ENCODE assay signal across 33 cellular contexts in the genomic region with DNA sequence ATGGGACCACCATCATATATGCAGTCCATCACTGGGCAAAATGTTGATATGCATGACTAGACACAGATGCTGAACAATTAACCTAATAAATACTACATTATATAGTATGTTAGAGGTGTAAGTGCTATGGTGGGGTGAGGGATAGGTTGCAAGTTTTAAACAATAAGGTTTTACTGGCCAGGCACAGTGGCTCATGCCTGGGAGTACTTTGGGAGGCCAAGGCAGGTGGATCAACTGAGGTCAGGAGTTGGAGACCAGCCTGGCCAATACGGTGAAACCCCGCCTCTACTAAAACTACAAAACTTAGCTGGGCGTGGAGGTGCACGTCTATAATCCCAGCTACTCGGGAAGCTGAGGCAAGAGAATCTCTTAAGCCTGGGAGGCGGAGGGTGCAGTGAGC. TPM values are rescaled to one million over a fixed set of nuclear protein-coding genes. Genes with fewer than 3 reads are reported as not detected.
"Had no signal": no experiment of that assay in that cellular context is flagged by ENCODE, and none has a peak within 500 bp of the region (broad histone marks: within the 10 kb centered on the region; RNA-seq: fewer than 3 reads in every experiment).

No MANE protein-coding gene starts in this region.

- H3K9me3 ChIP-seq: ascending aorta, breast epithelium, esophagus muscularis mucosa, gastrocnemius medialis, heart left ventricle had no signal

- H3K4me3 ChIP-seq: ascending aorta, breast epithelium, cardiac muscle cell, esophagus muscularis mucosa, gastrocnemius medialis, heart left ventricle had no signal

- DNase-seq: activated CD4-positive, alpha-beta memory T cell treated with anti-CD3 and anti-CD28 coated beads, Interleukin-2, amount 10 ng/mL, durations not matched to agents 7 days and 5 days; activated CD4-positive, alpha-beta T cell treated with anti-CD3 and anti-CD28 coated beads for 36 hours; activated CD4-positive, alpha-beta T cell treated with anti-CD3 and anti-CD28 coated beads, Interleukin-2, amount 10 ng/mL, durations not matched to agents 7 days and 5 days; activated CD4-positive, alpha-beta T cell treated with anti-CD3 and anti-CD28 coated beads, Interleukin-2, amount 50 U/mL, for 4 hours; activated CD4-positive, CD25-positive, alpha-beta regulatory T cell; activated CD4-positive, CD25-positive, alpha-beta regulatory T cell treated with anti-CD3 and anti-CD28 coated beads, Interleukin-2, amount 50 U/mL, for 72 hours; activated CD8-positive, alpha-beta memory T cell treated with anti-CD3 and anti-CD28 coated beads, Interleukin-2, amount 50 U/mL, for 48 hours; activated gamma-delta T cell; activated naive CD4-positive, alpha-beta T cell; activated naive CD4-positive, alpha-beta T cell treated with anti-CD3 and anti-CD28 coated beads, Interleukin-2, amount 10 ng/mL, durations not matched to agents 7 days and 5 days; activated naive CD8-positive, alpha-beta T cell treated with anti-CD3 and anti-CD28 coated beads, Interleukin-2, amount 10 ng/mL, durations not matched to agents 7 days and 5 days; activated T-cell treated with anti-CD3 and anti-CD28 coated beads for 4 hours; activated T-cell treated with anti-CD3 and anti-CD28 coated beads, Interleukin-2, amount 50 U/mL, for 24 hours; activated T-cell treated with anti-CD3 and anti-CD28 coated beads, Interleukin-2, amount 50 U/mL, for 72 hours; central memory CD4-positive, alpha-beta T cell; cortex of kidney; dermis blood vessel endothelial cell; effector CD4-positive, alpha-beta T cell; effector memory CD8-positive, alpha-beta T cell; erythroblast; foreskin keratinocyte; gastrocnemius medialis; glutamatergic neuron; heart left ventricle; T-cell had no signal

- FAIRE-seq: colon had no signal

- H3K27ac ChIP-seq: ascending aorta, breast epithelium, cardiac muscle cell, esophagus muscularis mucosa, foreskin keratinocyte, gastrocnemius medialis, heart left ventricle had no signal

- H3K4me1 Mint-ChIP-seq: activated CD4-positive, alpha-beta memory T cell treated with anti-CD3 and anti-CD28 coated beads, Interleukin-2, amount 10 ng/mL, durations not matched to agents 7 days and 5 days; activated CD4-positive, alpha-beta T cell treated with anti-CD3 and anti-CD28 coated beads for 36 hours; activated CD4-positive, alpha-beta T cell treated with anti-CD3 and anti-CD28 coated beads, Interleukin-2, amount 10 ng/mL, durations not matched to agents 7 days and 5 days; activated naive CD4-positive, alpha-beta T cell treated with anti-CD3 and anti-CD28 coated beads, Interleukin-2, amount 10 ng/mL, durations not matched to agents 7 days and 5 days; brain; T-cell had no signal

- H3K27ac Mint-ChIP-seq: activated CD4-positive, alpha-beta memory T cell treated with anti-CD3 and anti-CD28 coated beads, Interleukin-2, amount 10 ng/mL, durations not matched to agents 7 days and 5 days; activated CD4-positive, alpha-beta T cell treated with anti-CD3 and anti-CD28 coated beads for 36 hours; activated CD4-positive, alpha-beta T cell treated with anti-CD3 and anti-CD28 coated beads, Interleukin-2, amount 10 ng/mL, durations not matched to agents 7 days and 5 days; activated naive CD4-positive, alpha-beta T cell treated with anti-CD3 and anti-CD28 coated beads, Interleukin-2, amount 10 ng/mL, durations not matched to agents 7 days and 5 days; activated naive CD4-positive, alpha-beta T cell treated with anti-CD3 and anti-CD28 coated beads, Interleukin-2, amount 50 U/mL, for 72 hours; activated naive CD8-positive, alpha-beta T cell treated with anti-CD3 and anti-CD28 coated beads, Interleukin-2, amount 10 ng/mL, durations not matched to agents 7 days and 5 days; activated T-cell treated with anti-CD3 and anti-CD28 coated beads, Interleukin-2, amount 50 U/mL, for 24 hours; activated T-cell treated with anti-CD3 and anti-CD28 coated beads, Interleukin-2, amount 50 U/mL, for 72 hours; brain; T-helper 1 cell treated with Interleukin-12 subunit alpha and Interleukin-12 subunit beta and Interleukin-4 antibody, amounts not matched to agents 30 μg/mL and 1 μg/mL, for 36 hours had no signal

- H3K4me1 ChIP-seq: ascending aorta, breast epithelium, esophagus muscularis mucosa, foreskin keratinocyte, gastrocnemius medialis, heart left ventricle had no signal

- H3K4me3 Mint-ChIP-seq: activated CD4-positive, alpha-beta memory T cell treated with anti-CD3 and anti-CD28 coated beads, Interleukin-2, amount 10 ng/mL, durations not matched to agents 7 days and 5 days; activated CD4-positive, alpha-beta T cell treated with anti-CD3 and anti-CD28 coated beads for 36 hours; activated CD4-positive, alpha-beta T cell treated with anti-CD3 and anti-CD28 coated beads, Interleukin-2, amount 10 ng/mL, durations not matched to agents 7 days and 5 days; activated naive CD4-positive, alpha-beta T cell treated with anti-CD3 and anti-CD28 coated beads, Interleukin-2, amount 10 ng/mL, durations not matched to agents 7 days and 5 days; activated naive CD8-positive, alpha-beta T cell treated with anti-CD3 and anti-CD28 coated beads, Interleukin-2, amount 10 ng/mL, durations not matched to agents 7 days and 5 days; activated T-cell treated with anti-CD3 and anti-CD28 coated beads, Interleukin-2, amount 50 U/mL, for 24 hours; activated T-cell treated with anti-CD3 and anti-CD28 coated beads, Interleukin-2, amount 50 U/mL, for 72 hours; brain; effector memory CD8-positive, alpha-beta T cell; T-cell; T-helper 1 cell treated with Interleukin-12 subunit alpha and Interleukin-12 subunit beta and Interleukin-4 antibody, amounts not matched to agents 30 μg/mL and 1 μg/mL, for 36 hours had no signal

- H3K27me3 Mint-ChIP-seq: activated CD4-positive, alpha-beta memory T cell treated with anti-CD3 and anti-CD28 coated beads, Interleukin-2, amount 10 ng/mL, durations not matched to agents 7 days and 5 days; activated CD4-positive, alpha-beta T cell treated with anti-CD3 and anti-CD28 coated beads for 36 hours; activated CD4-positive, alpha-beta T cell treated with anti-CD3 and anti-CD28 coated beads, Interleukin-2, amount 10 ng/mL, durations not matched to agents 7 days and 5 days; activated naive CD4-positive, alpha-beta T cell treated with anti-CD3 and anti-CD28 coated beads, Interleukin-2, amount 10 ng/mL, durations not matched to agents 7 days and 5 days; activated naive CD8-positive, alpha-beta T cell treated with anti-CD3 and anti-CD28 coated beads, Interleukin-2, amount 10 ng/mL, durations not matched to agents 7 days and 5 days; activated T-cell treated with anti-CD3 and anti-CD28 coated beads, Interleukin-2, amount 50 U/mL, for 24 hours; brain; effector memory CD8-positive, alpha-beta T cell; T-cell had no signal

- ATAC-seq: activated CD4-positive, alpha-beta T cell treated with anti-CD3 and anti-CD28 coated beads for 36 hours; activated naive CD4-positive, alpha-beta T cell treated with anti-CD3 and anti-CD28 coated beads, Interleukin-2, amount 50 U/mL, for 72 hours; activated T-cell treated with anti-CD3 and anti-CD28 coated beads, Interleukin-2, amount 50 U/mL, for 72 hours; effector memory CD8-positive, alpha-beta T cell; foreskin keratinocyte; gastrocnemius medialis; heart left ventricle; T-cell had no signal

- H3K9me3 Mint-ChIP-seq: activated CD4-positive, alpha-beta memory T cell treated with anti-CD3 and anti-CD28 coated beads, Interleukin-2, amount 10 ng/mL, durations not matched to agents 7 days and 5 days; activated CD4-positive, alpha-beta T cell treated with anti-CD3 and anti-CD28 coated beads, Interleukin-2, amount 10 ng/mL, durations not matched to agents 7 days and 5 days; activated naive CD4-positive, alpha-beta T cell treated with anti-CD3 and anti-CD28 coated beads, Interleukin-2, amount 10 ng/mL, durations not matched to agents 7 days and 5 days; activated naive CD4-positive, alpha-beta T cell treated with anti-CD3 and anti-CD28 coated beads, Interleukin-2, amount 50 U/mL, for 72 hours; activated naive CD8-positive, alpha-beta T cell treated with anti-CD3 and anti-CD28 coated beads, Interleukin-2, amount 10 ng/mL, durations not matched to agents 7 days and 5 days; activated T-cell treated with anti-CD3 and anti-CD28 coated beads, Interleukin-2, amount 50 U/mL, for 24 hours; activated T-cell treated with anti-CD3 and anti-CD28 coated beads, Interleukin-2, amount 50 U/mL, for 72 hours; brain; effector memory CD8-positive, alpha-beta T cell; T-cell; T-helper 1 cell treated with Interleukin-12 subunit alpha and Interleukin-12 subunit beta and Interleukin-4 antibody, amounts not matched to agents 30 μg/mL and 1 μg/mL, for 36 hours had no signal

RNA-seq across cellular contexts. Expression of gene F2, which starts 28.1 kb away (rescaled TPM):
- total RNA-seq: activated CD4-positive, alpha-beta memory T cell treated with anti-CD3 and anti-CD28 coated beads, Interleukin-2, amount 10 ng/mL, durations not matched to agents 7 days and 5 days; activated CD4-positive, alpha-beta T cell treated with anti-CD3 and anti-CD28 coated beads for 36 hours; activated naive CD4-positive, alpha-beta T cell treated with anti-CD3 and anti-CD28 coated beads, Interleukin-2, amount 50 U/mL, for 72 hours; activated naive CD8-positive, alpha-beta T cell treated with anti-CD3 and anti-CD28 coated beads, Interleukin-2, amount 10 ng/mL, durations not matched to agents 7 days and 5 days; activated T-cell treated with anti-CD3 and anti-CD28 coated beads, Interleukin-2, amount 50 U/mL, for 72 hours; breast epithelium; cardiac muscle cell; dermis blood vessel endothelial cell; foreskin keratinocyte had no signal
- polyA plus RNA-seq: foreskin keratinocyte had no signal
